In the genomic region with DNA sequence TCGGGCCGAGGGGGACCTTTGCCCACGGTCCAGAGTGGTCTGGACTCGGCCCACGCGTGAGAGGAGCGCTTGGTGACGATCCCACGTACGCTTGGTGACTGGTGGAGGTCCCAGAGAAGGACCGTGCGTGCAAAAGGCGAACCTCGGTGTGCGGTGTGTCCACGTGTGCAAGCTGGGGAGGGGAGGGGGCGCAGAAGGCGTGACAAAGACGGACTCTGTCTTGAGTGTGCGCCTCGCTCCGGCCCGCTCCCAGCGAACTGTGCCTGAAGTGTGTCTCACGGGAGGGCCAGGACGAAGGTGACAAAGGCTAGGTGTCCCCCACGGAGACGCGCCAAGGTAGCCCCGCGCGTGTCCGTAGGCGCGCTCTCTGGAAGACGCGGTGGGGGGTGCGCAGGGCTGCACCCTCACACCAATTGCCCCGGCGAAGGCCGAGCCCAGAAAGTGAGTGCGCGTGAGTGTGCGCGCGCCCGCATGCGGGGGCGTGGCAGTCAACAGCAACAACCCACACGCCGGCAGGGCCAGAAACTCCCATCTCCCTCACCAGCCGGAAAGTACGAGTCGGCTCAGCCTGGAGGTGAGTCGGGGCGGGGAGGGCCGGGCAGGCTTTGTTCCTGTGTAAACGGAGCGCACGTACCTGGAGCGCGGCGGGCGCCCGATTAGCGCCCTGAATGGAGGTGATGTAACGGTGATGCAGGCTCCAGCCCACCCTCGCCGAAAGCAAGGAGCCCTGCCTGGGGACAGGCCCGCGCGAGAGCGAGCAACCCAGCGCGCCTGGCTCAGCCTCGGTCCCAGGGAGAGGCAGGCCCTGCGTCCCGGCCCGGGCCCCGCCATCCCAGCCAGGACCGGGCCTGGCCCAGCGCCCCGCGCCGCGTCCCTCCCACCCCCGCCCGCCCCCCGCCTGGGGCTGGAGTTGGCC, we compare ENCODE assay signal across 1 cellular context.
A peak's percentile ranks its signal among the peaks of the same experiment; 100 is the strongest.
TF ChIP-seq lines count a peak whose summit lies in the region.

A gene with protein sequence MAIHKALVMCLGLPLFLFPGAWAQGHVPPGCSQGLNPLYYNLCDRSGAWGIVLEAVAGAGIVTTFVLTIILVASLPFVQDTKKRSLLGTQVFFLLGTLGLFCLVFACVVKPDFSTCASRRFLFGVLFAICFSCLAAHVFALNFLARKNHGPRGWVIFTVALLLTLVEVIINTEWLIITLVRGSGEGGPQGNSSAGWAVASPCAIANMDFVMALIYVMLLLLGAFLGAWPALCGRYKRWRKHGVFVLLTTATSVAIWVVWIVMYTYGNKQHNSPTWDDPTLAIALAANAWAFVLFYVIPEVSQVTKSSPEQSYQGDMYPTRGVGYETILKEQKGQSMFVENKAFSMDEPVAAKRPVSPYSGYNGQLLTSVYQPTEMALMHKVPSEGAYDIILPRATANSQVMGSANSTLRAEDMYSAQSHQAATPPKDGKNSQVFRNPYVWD (plus strand): TSS at position 521 of the 916 bp plus-strand sequence. CDS start 7,689 bp downstream, outside the sequence.

TF ChIP-seq in HepG2, 621 proteins besides CTCF, POLR2A, EP300 and RAD21 (continued from another document and continues in another):
- TF ChIP-seq ZSCAN25 (CRISPR knock-in tag; IDR thresholded peaks at IDR 0.05) (peak; percentile 78; the same call in 1 of the 2 replicates), SRY (CRISPR knock-in tag; IDR thresholded peaks at IDR 0.05) (peak; percentile 35; the same call in 1 of the 2 replicates), EEA1 (CRISPR knock-in tag; IDR thresholded peaks at IDR 0.05; ENCODE audit: borderline replicate concordance) (peak; percentile 17; the same call in 1 of the 2 replicates), ZNF777 (CRISPR knock-in tag; IDR thresholded peaks at IDR 0.05) (no peak), NFATC3 (CRISPR knock-in tag; IDR thresholded peaks at IDR 0.05) (0 out of 2 replicates have a peak, but pooled peaks have one; percentile 86), CHD2 (IDR thresholded peaks at IDR 0.05; ENCODE audit: low read depth, low read length) (no peak), NFE2L1 (CRISPR knock-in tag; IDR thresholded peaks at IDR 0.05; ENCODE audit: borderline replicate concordance) (no peak; the same call in 1 of the 2 replicates), ZNF652 (CRISPR knock-in tag; IDR thresholded peaks at IDR 0.05; ENCODE audit: borderline replicate concordance, low read depth) (peak; percentile 52; the same call in 1 of the 2 replicates), NCOA5 (CRISPR knock-in tag; IDR thresholded peaks at IDR 0.05) (no peak), SIX1 (CRISPR knock-in tag; IDR thresholded peaks at IDR 0.05; ENCODE audit: borderline replicate concordance) (peak; percentile 30; the same call in 1 of the 2 replicates), ZNF432 (CRISPR knock-in tag; IDR thresholded peaks at IDR 0.05; ENCODE audit: borderline replicate concordance) (no peak; the same call in 1 of the 2 replicates), RFXAP (CRISPR knock-in tag; IDR thresholded peaks at IDR 0.05; ENCODE audit: borderline replicate concordance) (peak; percentile 16), ZNF564 (CRISPR knock-in tag; IDR thresholded peaks at IDR 0.05) (peak; percentile 84), ZNF780A (CRISPR knock-in tag; IDR thresholded peaks at IDR 0.05) (peak; percentile 89; the same call in 1 of the 2 replicates), HMG20B (CRISPR knock-in tag; conservative IDR thresholded peaks at IDR 0.05) (peak; percentile 53), SP5 (CRISPR knock-in tag; IDR thresholded peaks at IDR 0.05; ENCODE audit: borderline replicate concordance, low read depth) (peak; percentile 98), KLF13 (CRISPR knock-in tag; IDR thresholded peaks at IDR 0.05) (peak; percentile 95; the same call in 1 of the 2 replicates), TSC22D2 (CRISPR knock-in tag; IDR thresholded peaks at IDR 0.05; ENCODE audit: borderline replicate concordance) (peak; percentile 49; the same call in 1 of the 2 replicates), IKZF4 (CRISPR knock-in tag; IDR thresholded peaks at IDR 0.05; ENCODE audit: borderline replicate concordance, low read depth, not compliant biosample characterization) (peak; percentile 58), GATAD2A (CRISPR knock-in tag; IDR thresholded peaks at IDR 0.05) (peak; percentile 70), AGO1 (IDR thresholded peaks at IDR 0.05; ENCODE audit: low read depth, low read length, poor library complexity, severe bottlenecking) (peak; percentile 22), ZNF709 (CRISPR knock-in tag; IDR thresholded peaks at IDR 0.05) (peak; percentile 90; the same call in 1 of the 2 replicates), ETV6 (CRISPR knock-in tag; conservative IDR thresholded peaks at IDR 0.05) (peak; percentile 73; the same call in 1 of the 2 replicates), CREM (IDR thresholded peaks at IDR 0.05) (peak; percentile 48), CREM (CRISPR knock-in tag; IDR thresholded peaks at IDR 0.05) (no peak), GTF3A (CRISPR knock-in tag; conservative IDR thresholded peaks at IDR 0.05) (no peak), MED13 (CRISPR knock-in tag; IDR thresholded peaks at IDR 0.05) (no peak; the same call in 1 of the 2 replicates), NFKBIZ (CRISPR knock-in tag; IDR thresholded peaks at IDR 0.05) (0 out of 2 replicates have a peak, but pooled peaks have one; percentile 35), ZNF749 (CRISPR knock-in tag; IDR thresholded peaks at IDR 0.05; ENCODE audit: borderline replicate concordance) (peak; percentile 94; the same call in 1 of the 2 replicates), ZNF737 (CRISPR knock-in tag; IDR thresholded peaks at IDR 0.05; ENCODE audit: borderline replicate concordance) (peak; percentile 10; the same call in 1 of the 2 replicates), ZSCAN20 (CRISPR knock-in tag; IDR thresholded peaks at IDR 0.05; ENCODE audit: borderline replicate concordance) (no peak), ZNF546 (CRISPR knock-in tag; conservative IDR thresholded peaks at IDR 0.05) (0 out of 2 replicates have a peak, but pooled peaks have one; percentile 32), ZSCAN30 (CRISPR knock-in tag; IDR thresholded peaks at IDR 0.05) (peak; percentile 89; the same call in 1 of the 2 replicates)
- TF ChIP-seq, protein P1, sequence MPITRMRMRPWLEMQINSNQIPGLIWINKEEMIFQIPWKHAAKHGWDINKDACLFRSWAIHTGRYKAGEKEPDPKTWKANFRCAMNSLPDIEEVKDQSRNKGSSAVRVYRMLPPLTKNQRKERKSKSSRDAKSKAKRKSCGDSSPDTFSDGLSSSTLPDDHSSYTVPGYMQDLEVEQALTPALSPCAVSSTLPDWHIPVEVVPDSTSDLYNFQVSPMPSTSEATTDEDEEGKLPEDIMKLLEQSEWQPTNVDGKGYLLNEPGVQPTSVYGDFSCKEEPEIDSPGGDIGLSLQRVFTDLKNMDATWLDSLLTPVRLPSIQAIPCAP (CRISPR knock-in tag; IDR thresholded peaks at IDR 0.05; ENCODE audit: low read depth) = 0 out of 2 replicates have a peak, but pooled peaks have one; percentile 78
- TF ChIP-seq, protein P2, sequence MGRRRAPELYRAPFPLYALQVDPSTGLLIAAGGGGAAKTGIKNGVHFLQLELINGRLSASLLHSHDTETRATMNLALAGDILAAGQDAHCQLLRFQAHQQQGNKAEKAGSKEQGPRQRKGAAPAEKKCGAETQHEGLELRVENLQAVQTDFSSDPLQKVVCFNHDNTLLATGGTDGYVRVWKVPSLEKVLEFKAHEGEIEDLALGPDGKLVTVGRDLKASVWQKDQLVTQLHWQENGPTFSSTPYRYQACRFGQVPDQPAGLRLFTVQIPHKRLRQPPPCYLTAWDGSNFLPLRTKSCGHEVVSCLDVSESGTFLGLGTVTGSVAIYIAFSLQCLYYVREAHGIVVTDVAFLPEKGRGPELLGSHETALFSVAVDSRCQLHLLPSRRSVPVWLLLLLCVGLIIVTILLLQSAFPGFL (CRISPR knock-in tag; IDR thresholded peaks at IDR 0.05) = no peak
- TF ChIP-seq, protein P3, sequence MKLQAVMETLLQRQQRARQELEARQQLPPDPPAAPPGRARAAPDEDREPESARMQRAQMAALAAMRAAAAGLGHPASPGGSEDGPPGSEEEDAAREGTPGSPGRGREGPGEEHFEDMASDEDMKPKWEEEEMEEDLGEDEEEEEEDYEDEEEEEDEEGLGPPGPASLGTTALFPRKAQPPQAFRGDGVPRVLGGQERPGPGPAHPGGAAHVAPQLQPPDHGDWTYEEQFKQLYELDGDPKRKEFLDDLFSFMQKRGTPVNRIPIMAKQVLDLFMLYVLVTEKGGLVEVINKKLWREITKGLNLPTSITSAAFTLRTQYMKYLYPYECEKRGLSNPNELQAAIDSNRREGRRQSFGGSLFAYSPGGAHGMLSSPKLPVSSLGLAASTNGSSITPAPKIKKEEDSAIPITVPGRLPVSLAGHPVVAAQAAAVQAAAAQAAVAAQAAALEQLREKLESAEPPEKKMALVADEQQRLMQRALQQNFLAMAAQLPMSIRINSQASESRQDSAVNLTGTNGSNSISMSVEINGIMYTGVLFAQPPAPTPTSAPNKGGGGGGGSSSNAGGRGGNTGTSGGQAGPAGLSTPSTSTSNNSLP (IDR thresholded peaks at IDR 0.05; ENCODE audit: low read depth, low read length) = no peak
- TF ChIP-seq, protein P4, sequence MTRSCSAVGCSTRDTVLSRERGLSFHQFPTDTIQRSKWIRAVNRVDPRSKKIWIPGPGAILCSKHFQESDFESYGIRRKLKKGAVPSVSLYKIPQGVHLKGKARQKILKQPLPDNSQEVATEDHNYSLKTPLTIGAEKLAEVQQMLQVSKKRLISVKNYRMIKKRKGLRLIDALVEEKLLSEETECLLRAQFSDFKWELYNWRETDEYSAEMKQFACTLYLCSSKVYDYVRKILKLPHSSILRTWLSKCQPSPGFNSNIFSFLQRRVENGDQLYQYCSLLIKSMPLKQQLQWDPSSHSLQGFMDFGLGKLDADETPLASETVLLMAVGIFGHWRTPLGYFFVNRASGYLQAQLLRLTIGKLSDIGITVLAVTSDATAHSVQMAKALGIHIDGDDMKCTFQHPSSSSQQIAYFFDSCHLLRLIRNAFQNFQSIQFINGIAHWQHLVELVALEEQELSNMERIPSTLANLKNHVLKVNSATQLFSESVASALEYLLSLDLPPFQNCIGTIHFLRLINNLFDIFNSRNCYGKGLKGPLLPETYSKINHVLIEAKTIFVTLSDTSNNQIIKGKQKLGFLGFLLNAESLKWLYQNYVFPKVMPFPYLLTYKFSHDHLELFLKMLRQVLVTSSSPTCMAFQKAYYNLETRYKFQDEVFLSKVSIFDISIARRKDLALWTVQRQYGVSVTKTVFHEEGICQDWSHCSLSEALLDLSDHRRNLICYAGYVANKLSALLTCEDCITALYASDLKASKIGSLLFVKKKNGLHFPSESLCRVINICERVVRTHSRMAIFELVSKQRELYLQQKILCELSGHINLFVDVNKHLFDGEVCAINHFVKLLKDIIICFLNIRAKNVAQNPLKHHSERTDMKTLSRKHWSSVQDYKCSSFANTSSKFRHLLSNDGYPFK (CRISPR knock-in tag; IDR thresholded peaks at IDR 0.05; ENCODE audit: borderline replicate concordance) = peak; percentile 79
- TF ChIP-seq, protein P5, sequence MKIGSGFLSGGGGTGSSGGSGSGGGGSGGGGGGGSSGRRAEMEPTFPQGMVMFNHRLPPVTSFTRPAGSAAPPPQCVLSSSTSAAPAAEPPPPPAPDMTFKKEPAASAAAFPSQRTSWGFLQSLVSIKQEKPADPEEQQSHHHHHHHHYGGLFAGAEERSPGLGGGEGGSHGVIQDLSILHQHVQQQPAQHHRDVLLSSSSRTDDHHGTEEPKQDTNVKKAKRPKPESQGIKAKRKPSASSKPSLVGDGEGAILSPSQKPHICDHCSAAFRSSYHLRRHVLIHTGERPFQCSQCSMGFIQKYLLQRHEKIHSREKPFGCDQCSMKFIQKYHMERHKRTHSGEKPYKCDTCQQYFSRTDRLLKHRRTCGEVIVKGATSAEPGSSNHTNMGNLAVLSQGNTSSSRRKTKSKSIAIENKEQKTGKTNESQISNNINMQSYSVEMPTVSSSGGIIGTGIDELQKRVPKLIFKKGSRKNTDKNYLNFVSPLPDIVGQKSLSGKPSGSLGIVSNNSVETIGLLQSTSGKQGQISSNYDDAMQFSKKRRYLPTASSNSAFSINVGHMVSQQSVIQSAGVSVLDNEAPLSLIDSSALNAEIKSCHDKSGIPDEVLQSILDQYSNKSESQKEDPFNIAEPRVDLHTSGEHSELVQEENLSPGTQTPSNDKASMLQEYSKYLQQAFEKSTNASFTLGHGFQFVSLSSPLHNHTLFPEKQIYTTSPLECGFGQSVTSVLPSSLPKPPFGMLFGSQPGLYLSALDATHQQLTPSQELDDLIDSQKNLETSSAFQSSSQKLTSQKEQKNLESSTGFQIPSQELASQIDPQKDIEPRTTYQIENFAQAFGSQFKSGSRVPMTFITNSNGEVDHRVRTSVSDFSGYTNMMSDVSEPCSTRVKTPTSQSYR (CRISPR knock-in tag; IDR thresholded peaks at IDR 0.05; ENCODE audit: borderline replicate concordance) = peak; percentile 61; the same call in 1 of the 2 replicates
- TF ChIP-seq, protein P6, sequence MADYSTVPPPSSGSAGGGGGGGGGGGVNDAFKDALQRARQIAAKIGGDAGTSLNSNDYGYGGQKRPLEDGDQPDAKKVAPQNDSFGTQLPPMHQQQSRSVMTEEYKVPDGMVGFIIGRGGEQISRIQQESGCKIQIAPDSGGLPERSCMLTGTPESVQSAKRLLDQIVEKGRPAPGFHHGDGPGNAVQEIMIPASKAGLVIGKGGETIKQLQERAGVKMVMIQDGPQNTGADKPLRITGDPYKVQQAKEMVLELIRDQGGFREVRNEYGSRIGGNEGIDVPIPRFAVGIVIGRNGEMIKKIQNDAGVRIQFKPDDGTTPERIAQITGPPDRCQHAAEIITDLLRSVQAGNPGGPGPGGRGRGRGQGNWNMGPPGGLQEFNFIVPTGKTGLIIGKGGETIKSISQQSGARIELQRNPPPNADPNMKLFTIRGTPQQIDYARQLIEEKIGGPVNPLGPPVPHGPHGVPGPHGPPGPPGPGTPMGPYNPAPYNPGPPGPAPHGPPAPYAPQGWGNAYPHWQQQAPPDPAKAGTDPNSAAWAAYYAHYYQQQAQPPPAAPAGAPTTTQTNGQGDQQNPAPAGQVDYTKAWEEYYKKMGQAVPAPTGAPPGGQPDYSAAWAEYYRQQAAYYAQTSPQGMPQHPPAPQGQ (CRISPR knock-in tag; IDR thresholded peaks at IDR 0.05; ENCODE audit: borderline replicate concordance) = peak; percentile 91; the same call in 1 of the 2 replicates
- TF ChIP-seq, protein P7, sequence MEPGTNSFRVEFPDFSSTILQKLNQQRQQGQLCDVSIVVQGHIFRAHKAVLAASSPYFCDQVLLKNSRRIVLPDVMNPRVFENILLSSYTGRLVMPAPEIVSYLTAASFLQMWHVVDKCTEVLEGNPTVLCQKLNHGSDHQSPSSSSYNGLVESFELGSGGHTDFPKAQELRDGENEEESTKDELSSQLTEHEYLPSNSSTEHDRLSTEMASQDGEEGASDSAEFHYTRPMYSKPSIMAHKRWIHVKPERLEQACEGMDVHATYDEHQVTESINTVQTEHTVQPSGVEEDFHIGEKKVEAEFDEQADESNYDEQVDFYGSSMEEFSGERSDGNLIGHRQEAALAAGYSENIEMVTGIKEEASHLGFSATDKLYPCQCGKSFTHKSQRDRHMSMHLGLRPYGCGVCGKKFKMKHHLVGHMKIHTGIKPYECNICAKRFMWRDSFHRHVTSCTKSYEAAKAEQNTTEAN (CRISPR knock-in tag; conservative IDR thresholded peaks at IDR 0.05) = peak; percentile 98
- TF ChIP-seq, protein P8, sequence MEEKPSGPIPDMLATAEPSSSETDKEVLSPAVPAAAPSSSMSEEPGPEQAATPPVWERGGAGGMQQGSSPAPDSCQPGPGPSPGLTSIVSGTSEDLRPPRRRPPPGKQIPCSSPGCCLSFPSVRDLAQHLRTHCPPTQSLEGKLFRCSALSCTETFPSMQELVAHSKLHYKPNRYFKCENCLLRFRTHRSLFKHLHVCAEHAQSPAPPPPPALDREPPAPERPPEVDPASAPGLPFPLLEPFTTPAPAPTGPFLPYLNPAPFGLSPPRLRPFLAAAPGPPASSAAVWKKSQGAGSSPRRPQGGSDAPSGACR (CRISPR knock-in tag; IDR thresholded peaks at IDR 0.05) = peak; percentile 86
